Comparison of ENCODE assay signal across 21 cellular contexts in genomic region chr7:24729365-24730017, GRCh38. TPM values are rescaled to one million over a fixed set of nuclear protein-coding genes. Genes with fewer than 3 reads are reported as not detected.
DNase-seq lines count a peak whose midpoint lies in the region; ATAC-seq and TF ChIP-seq lines count a peak whose summit lies in the region.
"Had no signal": no experiment of that assay in that cellular context is flagged by ENCODE, and none has a peak within 500 bp of the region (broad histone marks: within the 10 kb centered on the region; RNA-seq: fewer than 3 reads in every experiment).

No MANE protein-coding gene starts in this region.

- intact Hi-C loops in heart left ventricle (cut with DNase I) = no loop called here
- intact Hi-C loops in psoas muscle (cut with DNase I) = no loop called here

- TF ChIP-seq CTCF in DND-41 (IDR thresholded peaks at IDR 0.05; ENCODE audit: borderline replicate concordance, extremely low read depth, low read length, poor library complexity, severe bottlenecking) (no peak), heart left ventricle (IDR thresholded peaks at IDR 0.05) (no peak), psoas muscle (IDR thresholded peaks at IDR 0.05) (no peak), upper lobe of left lung (IDR thresholded peaks at IDR 0.05) (no peak)

- H4K20me1 ChIP-seq in DND-41 (ENCODE audit: insufficient read depth, low read length) = no peaks in the 10 kb centered on the region

- peaks cover 35% of the 10 kb centered on the region for H3K27me3 Mint-ChIP-seq in T-helper 17 cell

- no peak overlapping the region for H3K9ac ChIP-seq in DND-41 (ENCODE audit: low read depth, low read length)

- DNase-seq in DND-41 (no peak), T-helper 17 cell (no peak), heart left ventricle (peak in 2 of 5 donors; percentile 39 to 49), psoas muscle (no peak), upper lobe of left lung (no peak)
- DNase-seq: gastrocnemius medialis; midbrain; NCI-H1417 treated with DMSO at 0.1 percent for 48 hours; NCI-H526; SHP77; small intestine; stimulated activated CD4-positive, alpha-beta T cell treated with anti-CD3 and anti-CD28 coated beads, Interleukin-2, amount 100 ng/mL, for 48 hours; stimulated activated naive CD8-positive, alpha-beta T cell treated with anti-CD3 and anti-CD28 coated beads, Interleukin-15, Interleukin-2, amounts not matched to agents 100 U/mL and 50 U/mL, for 24 hours had no signal

- peaks cover 19% of the 10 kb centered on the region for H3K4me1 Mint-ChIP-seq in T-helper 17 cell

- no peak overlapping the region for H3K4me2 ChIP-seq in DND-41 (ENCODE audit: insufficient read depth, low read length)

- no peak overlapping the region for H3K4me3 ChIP-seq in DND-41 (ENCODE audit: low read depth in 1 of 2, low read length in 2 of 2)
- no peak overlapping the region for H3K4me3 ChIP-seq in heart left ventricle
- H3K4me3 ChIP-seq in psoas muscle = no peak overlapping the region
- H3K4me3 ChIP-seq in upper lobe of left lung = no peak overlapping the region
- H3K4me3 ChIP-seq: gastrocnemius medialis, tibial nerve had no signal

- H3K27me3 ChIP-seq in DND-41 (ENCODE audit: insufficient read depth, low read length, poor library complexity) (no peaks in the 10 kb centered on the region), heart left ventricle (no peaks in the 10 kb centered on the region), psoas muscle (ENCODE audit: insufficient read depth in 3 of 3, low read length in 2 of 3) (no peaks in the 10 kb centered on the region), upper lobe of left lung (no peaks in the 10 kb centered on the region)
- H3K27me3 ChIP-seq: gastrocnemius medialis, tibial nerve had no signal

- no peaks in the 10 kb centered on the region for H3K36me3 ChIP-seq in DND-41 (ENCODE audit: insufficient read depth, low read length)
- H3K36me3 ChIP-seq in heart left ventricle = no peaks in the 10 kb centered on the region
- H3K36me3 ChIP-seq in psoas muscle (ENCODE audit: insufficient read depth in 1 of 2, low read depth in 1 of 2) = no peaks in the 10 kb centered on the region
- H3K36me3 ChIP-seq in upper lobe of left lung = no peaks in the 10 kb centered on the region
- H3K36me3 ChIP-seq: gastrocnemius medialis, tibial nerve had no signal

- no peak overlapping the region for H2AFZ ChIP-seq in DND-41 (ENCODE audit: low read depth, low read length)

- 61 to 76% (median 69%) methylated on average over 10 of the region's 10 CpGs for WGBS in heart left ventricle, 4 donors
- 36 to 43% (median 42%) methylated on average over 10 of the region's 10 CpGs for WGBS in psoas muscle, 3 donors
- 76 to 83% methylated on average over 10 of the region's 10 CpGs for WGBS in upper lobe of left lung, 2 donors

- H3K27ac ChIP-seq in DND-41 (ENCODE audit: low read length) = peak overlapping the region; percentile 15
- H3K27ac ChIP-seq in heart left ventricle = no peak overlapping the region
- no peak overlapping the region for H3K27ac ChIP-seq in psoas muscle
- no peak overlapping the region for H3K27ac ChIP-seq in upper lobe of left lung
- H3K27ac ChIP-seq: tibial nerve had no signal

- TF ChIP-seq POLR2A in heart left ventricle (IDR thresholded peaks at IDR 0.05) (no peak), upper lobe of left lung (IDR thresholded peaks at IDR 0.05) (no peak)

- no peaks in the 10 kb centered on the region for H3K9me3 ChIP-seq in DND-41 (ENCODE audit: insufficient read depth, low read length, severe bottlenecking)
- no peaks in the 10 kb centered on the region for H3K9me3 ChIP-seq in T-helper 17 cell (ENCODE audit: control insufficient read depth, low read length, poor library complexity, severe bottlenecking)
- no peaks in the 10 kb centered on the region for H3K9me3 ChIP-seq in heart left ventricle
- no peaks in the 10 kb centered on the region for H3K9me3 ChIP-seq in psoas muscle
- no peaks in the 10 kb centered on the region for H3K9me3 ChIP-seq in upper lobe of left lung
- H3K9me3 ChIP-seq: gastrocnemius medialis, tibial nerve had no signal

- ATAC-seq in DND-41 (ENCODE audit: insufficient read depth, low read depth) = no peak
- no peak for ATAC-seq in T-helper 17 cell
- ATAC-seq in heart left ventricle = peak in 3 of 4 donors; percentile 22 to 67 (median 36)
- peak in 3 of 4 donors; percentile 43 to 55 (median 51) for ATAC-seq in psoas muscle
- no peak for ATAC-seq in GM19395 (IDR thresholded peaks at IDR 0.05; ENCODE audit: unreplicated experiment)
- ATAC-seq in upper lobe of left lung (ENCODE audit: low FRiP score in 2 of 2) = no peak
- no peak for ATAC-seq in GM21367 (IDR thresholded peaks at IDR 0.05; ENCODE audit: unreplicated experiment)
- ATAC-seq: HCT116; natural killer cell treated with Interleukin-12 subunit alpha and Interleukin-12 subunit beta and Interleukin-15 and Interleukin-18, amount 100 ng/mL, for 72 hours had no signal

- peaks cover 3% of the 10 kb centered on the region for H3K36me3 Mint-ChIP-seq in T-helper 17 cell (ENCODE audit: low read depth)

- H3K4me1 ChIP-seq in DND-41 (ENCODE audit: insufficient read depth, low read length) = peaks cover 30% of the 10 kb centered on the region
- peaks cover 0 to 28% (median 11%) of the 10 kb centered on the region in 12 donors for H3K4me1 ChIP-seq in heart left ventricle
- peaks cover 17% of the 10 kb centered on the region for H3K4me1 ChIP-seq in psoas muscle
- H3K4me1 ChIP-seq in upper lobe of left lung = peaks cover 0 to 3% (median 0%) of the 10 kb centered on the region in 4 donors

- TF ChIP-seq EP300 in upper lobe of left lung (IDR thresholded peaks at IDR 0.05) = no peak

- no peak overlapping the region for H3K4me3 Mint-ChIP-seq in T-helper 17 cell
- H3K4me3 Mint-ChIP-seq: activated CD4-positive, alpha-beta T cell treated with anti-CD3 and anti-CD28 coated beads for 36 hours; dendritic cell treated with granulocyte-macrophage colony-stimulating factor and Interleukin-4, amounts not matched to agents 40 ng/mL and 50 ng/mL, for 4 days had no signal

- H3K79me2 ChIP-seq in DND-41 (ENCODE audit: insufficient read depth, low read length) = no peaks in the 10 kb centered on the region

- peak overlapping the region; percentile 60 for H3K27ac Mint-ChIP-seq in T-helper 17 cell
- H3K27ac Mint-ChIP-seq: activated CD4-positive, alpha-beta T cell treated with anti-CD3 and anti-CD28 coated beads for 36 hours; activated T-helper 2 cell treated with anti-CD3 and anti-CD28 coated beads, Interferon-gamma antibody, Interleukin-2, Interleukin-4, amounts not matched to agents 10 μg/mL and 5 μg/mL and 100 μg/mL, durations not matched to agents 14 hours and 24 hours and 36 hours; dendritic cell treated with granulocyte-macrophage colony-stimulating factor and Interleukin-4, amounts not matched to agents 40 ng/mL and 50 ng/mL, for 4 days; natural killer cell treated with Interleukin-12 subunit alpha and Interleukin-12 subunit beta and Interleukin-15 and Interleukin-18, amount 100 ng/mL, for 72 hours had no signal

RNA-seq across cellular contexts. Expression of gene GSDME, which starts 27.8 kb away (rescaled TPM):
- total RNA-seq in T-helper 17 cell (under 1 TPM in 1 of 2 donors, not detected in 1; 0.75 TPM), heart left ventricle (10 to 100 TPM in 2 of 9 donors, 1 to 10 TPM in 7; 2.6 to 17.4 (median 4.9) TPM), psoas muscle (10 to 100 TPM; 10.9 to 32.1 (median 16.0) TPM), upper lobe of left lung (10 to 100 TPM in 2 of 6 donors, 1 to 10 TPM in 4; 3.8 to 41.9 (median 7.5) TPM)
- polyA plus RNA-seq in heart left ventricle (1 to 10 TPM; 2.6 to 5.8 TPM), psoas muscle (10 to 100 TPM in 1 of 3 donors, 1 to 10 TPM in 2; 4.9 to 30.7 (median 8.3) TPM)

Comparison
In these comparisons a context has a peak if more than half of its experiments do, and no peak if none do; other contexts are left out.
1. ATAC-seq: peak in heart left ventricle (3 of 4) and psoas muscle (3 of 4); none in DND-41 (single experiment), T-helper 17 cell (single experiment), GM19395 (single experiment), upper lobe of left lung (0 of 2) and GM21367 (single experiment).